In genomic region chr15:40702077-40702476, GRCh38 we compare ENCODE assay signal across 11 cellular contexts. TPM values are rescaled to one million over a fixed set of nuclear protein-coding genes. Genes with fewer than 3 reads are reported as not detected.
DNase-seq lines count a peak whose midpoint lies in the region; ATAC-seq and TF ChIP-seq lines count a peak whose summit lies in the region.
"Had no signal": no experiment of that assay in that cellular context is flagged by ENCODE, and none has a peak within 500 bp of the region (broad histone marks: within the 10 kb centered on the region; RNA-seq: fewer than 3 reads in every experiment).

No MANE protein-coding gene starts in this region.

- no peaks in the 10 kb centered on the region for H4K20me1 ChIP-seq in PC-9 (ENCODE audit: insufficient read depth)

- H3K27me3 ChIP-seq in PC-9 (ENCODE audit: insufficient read depth, low read depth): no peaks in the 10 kb centered on the region

- ATAC-seq in GM18870 (IDR thresholded peaks at IDR 0.05; ENCODE audit: unreplicated experiment): no peak

- POLR2A ChIA-PET in PC-9 (lab: Charles Lee; ENCODE audit: unreplicated experiment): no interaction called here

- 0 out of 2 replicates have a peak, but pooled peaks cover 2% of the 10 kb centered on the region for H3K79me2 ChIP-seq in PC-9 (ENCODE audit: low read depth)

- H3F3A ChIP-seq in PC-9 (ENCODE audit: insufficient read depth, low read depth): 0 out of 2 replicates have a peak, but pooled peaks cover 4% of the 10 kb centered on the region

- H3K4me3 ChIP-seq in GM12875 (ENCODE audit: low read depth, low read length) (no peak overlapping the region), PC-9 (no peak overlapping the region), foreskin fibroblast (ENCODE audit: low read depth in 1 of 2, low read length in 2 of 2) (no peak overlapping the region)

- H3K9me3 ChIP-seq in PC-9 (ENCODE audit: insufficient read depth, low read depth): no peaks in the 10 kb centered on the region

- H2AFZ ChIP-seq in PC-9: no peak overlapping the region

- H3K27ac ChIP-seq in PC-9: no peak overlapping the region

- peak; percentile 18 for DNase-seq in AG08396 (ENCODE audit: low spot score)
- DNase-seq in PC-9: no peak
- DNase-seq in foreskin fibroblast: peak in 1 of 2 donors; percentile 29
- DNase-seq in hippocampal formation (lab: John Stamatoyannopoulos, UW): no peak
- DNase-seq in NCI-H1930 (lab: John Stamatoyannopoulos, UW): no peak
- DNase-seq in activated naive CD4-positive, alpha-beta T cell (lab: John Stamatoyannopoulos, UW): no peak
- DNase-seq: activated naive CD4-positive, alpha-beta T cell treated with anti-CD3 and anti-CD28 coated beads, Interleukin-2, amount 50 U/mL, for 16 hours; NCI-H446 treated with DMSO at 0.1 percent for 48 hours; T1000 had no signal

- H3K9me2 ChIP-seq in PC-9 (ENCODE audit: insufficient read depth): no peaks in the 10 kb centered on the region

- CTCF ChIA-PET in PC-9 (lab: Charles Lee): interaction anchor here (0.6 kb wide), 1 partner anchor 683 kb away, joined by 3 read pairs; no protein-coding TSS in a partner anchor

- intact Hi-C loops in PC-9 (cut with micrococcal nuclease; ENCODE audit: unreplicated experiment): no loop called here

- H3K4me1 ChIP-seq in PC-9 (replicated peaks; ENCODE audit: insufficient read depth): no peaks in the 10 kb centered on the region

- TF ChIP-seq CTCF in GM12875 (IDR thresholded peaks at IDR 0.05; ENCODE audit: borderline replicate concordance, insufficient read depth, low read depth, low read length) (0 out of 2 replicates have a peak, but pooled peaks have one; percentile 2), PC-9 (conservative IDR thresholded peaks at IDR 0.05) (peak; percentile 34; the same call in 1 of the 2 replicates), foreskin fibroblast (IDR thresholded peaks at IDR 0.05; ENCODE audit: low read depth, low read length) (peak; percentile 20)

- no TSS peak for BruUV-seq in PC-9 (replicated peaks; lab: Mats Ljungman, UMichigan)

- H3K36me3 ChIP-seq in PC-9 (ENCODE audit: low read depth): 0 out of 2 replicates have a peak, but pooled peaks cover 2% of the 10 kb centered on the region

- H3K4me2 ChIP-seq in PC-9: no peak overlapping the region

RNA-seq across cellular contexts. Expression of gene RAD51, which starts 7.1 kb away (rescaled TPM):
- total RNA-seq in PC-9 (2021): 19.8 and 22.5 TPM in 2 replicates

RNA-seq across cellular contexts. Expression of gene RMDN3, which starts 53.0 kb away (rescaled TPM):
- 15.7 and 19.8 TPM in 2 replicates for total RNA-seq in PC-9 (2021)
